Comparison of ENCODE assay signal across 1 cellular context in the genomic region with DNA sequence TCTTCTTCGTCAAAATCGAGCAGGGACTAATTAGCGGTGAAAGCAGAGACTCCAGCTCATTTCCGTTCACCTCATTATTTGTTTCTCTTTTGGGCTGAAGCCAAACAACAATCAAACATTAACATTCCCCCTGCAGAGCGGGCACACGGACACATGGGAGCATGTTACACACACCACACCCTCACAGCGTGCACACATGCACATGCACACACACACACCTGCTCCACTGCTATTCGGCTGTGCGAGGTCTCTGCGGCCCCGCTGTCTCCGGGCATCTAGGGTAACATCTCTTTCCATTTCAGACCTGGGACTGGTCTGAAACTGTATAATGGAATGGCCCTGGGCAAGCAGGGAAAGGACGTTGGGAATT.
TF ChIP-seq lines count a peak whose summit lies in the region.

No MANE protein-coding gene starts in this region.

TF ChIP-seq in GM12878, 131 proteins besides CTCF, POLR2A, EP300 and RAD21 (continued from another document):
- no peak for TF ChIP-seq CUX1 (IDR thresholded peaks at IDR 0.05; ENCODE audit: insufficient replicate concordance, low read depth, low read length)
- TF ChIP-seq, protein P1, sequence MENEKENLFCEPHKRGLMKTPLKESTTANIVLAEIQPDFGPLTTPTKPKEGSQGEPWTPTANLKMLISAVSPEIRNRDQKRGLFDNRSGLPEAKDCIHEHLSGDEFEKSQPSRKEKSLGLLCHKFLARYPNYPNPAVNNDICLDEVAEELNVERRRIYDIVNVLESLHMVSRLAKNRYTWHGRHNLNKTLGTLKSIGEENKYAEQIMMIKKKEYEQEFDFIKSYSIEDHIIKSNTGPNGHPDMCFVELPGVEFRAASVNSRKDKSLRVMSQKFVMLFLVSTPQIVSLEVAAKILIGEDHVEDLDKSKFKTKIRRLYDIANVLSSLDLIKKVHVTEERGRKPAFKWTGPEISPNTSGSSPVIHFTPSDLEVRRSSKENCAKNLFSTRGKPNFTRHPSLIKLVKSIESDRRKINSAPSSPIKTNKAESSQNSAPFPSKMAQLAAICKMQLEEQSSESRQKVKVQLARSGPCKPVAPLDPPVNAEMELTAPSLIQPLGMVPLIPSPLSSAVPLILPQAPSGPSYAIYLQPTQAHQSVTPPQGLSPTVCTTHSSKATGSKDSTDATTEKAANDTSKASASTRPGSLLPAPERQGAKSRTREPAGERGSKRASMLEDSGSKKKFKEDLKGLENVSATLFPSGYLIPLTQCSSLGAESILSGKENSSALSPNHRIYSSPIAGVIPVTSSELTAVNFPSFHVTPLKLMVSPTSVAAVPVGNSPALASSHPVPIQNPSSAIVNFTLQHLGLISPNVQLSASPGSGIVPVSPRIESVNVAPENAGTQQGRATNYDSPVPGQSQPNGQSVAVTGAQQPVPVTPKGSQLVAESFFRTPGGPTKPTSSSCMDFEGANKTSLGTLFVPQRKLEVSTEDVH (IDR thresholded peaks at IDR 0.05; ENCODE audit: low read depth, partially characterized antibody): no peak
- TF ChIP-seq ZZZ3 (IDR thresholded peaks at IDR 0.05; ENCODE audit: control insufficient read depth, insufficient read length, low read depth): no peak
- TF ChIP-seq PAX8 (IDR thresholded peaks at IDR 0.05): no peak
- TF ChIP-seq SP1 (IDR thresholded peaks at IDR 0.05; ENCODE audit: low read depth, low read length): no peak
- TF ChIP-seq PRDM15 (CRISPR knock-in tag; IDR thresholded peaks at IDR 0.05): no peak
- TF ChIP-seq ZNF592 (IDR thresholded peaks at IDR 0.05): no peak
- TF ChIP-seq MTA3 (IDR thresholded peaks at IDR 0.05; ENCODE audit: borderline replicate concordance, low read length): no peak
- TF ChIP-seq SPI1 (IDR thresholded peaks at IDR 0.05; ENCODE audit: borderline replicate concordance, insufficient read depth, low read depth, low read length): no peak
- no peak for TF ChIP-seq ATF2 (IDR thresholded peaks at IDR 0.05; ENCODE audit: low read length)
- TF ChIP-seq RB1 (IDR thresholded peaks at IDR 0.05; ENCODE audit: borderline replicate concordance): no peak
- no peak for TF ChIP-seq NR2C2 (IDR thresholded peaks at IDR 0.05; ENCODE audit: borderline replicate concordance, control insufficient read depth, insufficient read length, low read depth)
- no peak for TF ChIP-seq CBX5 (IDR thresholded peaks at IDR 0.05; ENCODE audit: low read depth)
- TF ChIP-seq TCF3 (IDR thresholded peaks at IDR 0.05; ENCODE audit: borderline replicate concordance, insufficient read depth, low read depth, low read length): no peak
